Comparison of ENCODE assay signal across 8 cellular contexts in the genomic region with DNA sequence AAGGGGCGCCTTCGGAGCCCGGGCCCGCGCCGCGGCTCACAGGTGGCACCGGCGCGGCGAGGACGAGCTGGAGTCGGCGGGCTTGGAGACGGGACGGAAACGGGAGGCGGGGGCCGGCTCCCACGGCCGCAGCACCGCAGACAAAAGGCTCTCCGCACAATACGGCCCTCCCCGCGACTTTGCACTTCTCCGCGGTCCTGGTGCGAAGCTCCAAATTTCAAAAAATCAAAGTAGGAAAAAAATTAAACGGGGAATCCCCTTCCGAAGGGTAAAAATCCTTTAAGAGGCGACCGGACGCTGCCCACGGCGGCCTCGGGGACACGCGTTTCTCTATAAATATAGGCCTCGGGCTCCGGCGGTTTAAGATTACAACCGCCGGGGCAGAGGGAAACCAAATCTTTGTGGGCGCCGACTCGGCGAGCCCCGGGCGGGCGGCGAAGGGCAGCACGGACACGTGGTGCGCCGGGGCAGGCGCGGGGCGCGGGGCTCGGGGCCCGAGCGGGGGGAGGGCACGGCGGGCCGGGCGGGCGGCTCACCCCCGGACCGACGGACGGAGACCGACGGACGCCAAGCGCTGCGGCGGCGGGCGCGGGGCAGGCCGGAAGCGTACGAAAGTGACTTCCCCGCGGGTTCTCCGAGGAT. TPM values are rescaled to one million over a fixed set of nuclear protein-coding genes. Genes with fewer than 3 reads are reported as not detected.
A peak's percentile ranks its signal among the peaks of the same experiment; 100 is the strongest.
DNase-seq lines count a peak whose midpoint lies in the region; ATAC-seq and FAIRE-seq lines count a peak whose summit lies in the region.

No MANE protein-coding gene starts in this region.

- peak; percentile 41 for DNase-seq in Daoy (ENCODE audit: low read depth)
- peak; percentile 18 for DNase-seq in LHCN-M2 (ENCODE audit: low read depth)
- peak; percentile 74 for DNase-seq in activated CD8-positive, alpha-beta memory T cell treated with anti-CD3 and anti-CD28 coated beads for 24 hours
- peak; percentile 35 for DNase-seq in naive B cell
- DNase-seq in urothelium cell line (ENCODE audit: low spot score): peak; percentile 31
- no peak for DNase-seq in GDM1 (lab: John Stamatoyannopoulos, UW)

- H3K27ac Mint-ChIP-seq in naive B cell: peak overlapping the region; percentile 86 to 98 (median 94)

- peaks cover 0 to 6% of the 10 kb centered on the region in 2 donors for H3K36me3 Mint-ChIP-seq in naive B cell

- H3K4me3 Mint-ChIP-seq in naive B cell: peak overlapping the region; percentile 82 to 97 (median 92)

- H3K4me1 Mint-ChIP-seq in naive B cell: peaks cover 24 to 31% (median 28%) of the 10 kb centered on the region in 3 donors

- FAIRE-seq in urothelium cell line (lab: Jason Lieb, UNC): no peak

- no peaks in the 10 kb centered on the region for H3K27me3 Mint-ChIP-seq in naive B cell

- ATAC-seq in GM21619 (IDR thresholded peaks at IDR 0.05; ENCODE audit: unreplicated experiment) (peak; percentile 42), esophagus mucosa (peak; percentile 38), naive B cell (ENCODE audit: low read depth in 2 of 2) (peak; percentile 33 to 37)

- no peaks in the 10 kb centered on the region for H3K9me3 Mint-ChIP-seq in naive B cell

RNA-seq across cellular contexts. Expression of a gene that starts 0.5 kb away (rescaled TPM):
- 97.2 and 113 TPM in 2 replicates for total RNA-seq in Daoy (2014; rRNA removed; shearing (Covaris generic))
- total RNA-seq in LHCN-M2 (2014; rRNA removed) (170 and 199 TPM in 2 replicates), esophagus mucosa (134 TPM)
- polyA plus RNA-seq in LHCN-M2 (2012): 197 TPM
- 10 to 100 TPM in 5 of 6 donors, 1 to 10 TPM in 1; 8.0 to 32.3 (median 15.9) TPM for polyA plus RNA-seq in naive B cell (ENCODE audit: low read depth in 6 of 6)
